In the genomic region with DNA sequence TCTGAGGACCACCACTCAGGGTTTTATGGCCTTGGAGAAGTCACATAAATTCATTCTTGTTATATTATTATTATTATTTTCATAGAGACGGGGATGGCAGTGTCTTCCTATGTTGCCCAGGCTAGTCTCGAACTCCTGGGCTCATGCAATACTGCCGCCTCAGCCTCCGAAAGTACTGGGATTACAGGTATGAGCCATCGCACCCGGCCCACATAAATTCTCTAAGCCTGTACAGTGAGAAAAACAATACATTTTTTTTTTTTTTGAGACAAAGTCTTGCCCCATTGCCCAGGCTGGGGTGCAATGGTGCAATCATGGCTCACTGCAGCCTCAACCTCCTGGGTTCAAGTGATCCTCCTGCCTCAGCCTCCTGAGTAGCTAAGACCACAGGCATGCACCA, we compare ENCODE assay signal across 1 cellular context.
TF ChIP-seq lines count a peak whose summit lies in the region.

No MANE protein-coding gene starts in this region.

TF ChIP-seq in H1, 55 proteins besides CTCF, POLR2A, EP300 and RAD21:
- TF ChIP-seq TBP (IDR thresholded peaks at IDR 0.05; ENCODE audit: low read depth, low read length) (no peak), RNF2 (IDR thresholded peaks at IDR 0.05; ENCODE audit: borderline replicate concordance, low read depth, low read length, missing control alignments, poor library complexity, severe bottlenecking) (no peak), KDM4A (IDR thresholded peaks at IDR 0.05; ENCODE audit: low read depth, low read length, severe bottlenecking) (no peak), RXRA (IDR thresholded peaks at IDR 0.05; ENCODE audit: insufficient read depth, low read depth, low read length) (no peak), CBX5 (IDR thresholded peaks at IDR 0.05; ENCODE audit: low read depth, low read length) (no peak), GABPA (IDR thresholded peaks at IDR 0.05; ENCODE audit: borderline replicate concordance, insufficient read depth, low read length) (no peak), GTF2F1 (IDR thresholded peaks at IDR 0.05; ENCODE audit: borderline replicate concordance, low read depth, low read length) (no peak), HDAC6 (IDR thresholded peaks at IDR 0.05; ENCODE audit: low read depth, low read length) (no peak), CEBPB (IDR thresholded peaks at IDR 0.05; ENCODE audit: low read depth, low read length) (no peak)
- TF ChIP-seq, protein P1, sequence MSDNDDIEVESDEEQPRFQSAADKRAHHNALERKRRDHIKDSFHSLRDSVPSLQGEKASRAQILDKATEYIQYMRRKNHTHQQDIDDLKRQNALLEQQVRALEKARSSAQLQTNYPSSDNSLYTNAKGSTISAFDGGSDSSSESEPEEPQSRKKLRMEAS (IDR thresholded peaks at IDR 0.05) = no peak
TF ChIP-seq in H1: peak in this region for 0.
